Comparison of ENCODE assay signal across 17 cellular contexts in genomic region chr4:1879491-1879890, GRCh38. TPM values are rescaled to one million over a fixed set of nuclear protein-coding genes. Genes with fewer than 3 reads are reported as not detected.
DNase-seq lines count a peak whose midpoint lies in the region; ATAC-seq and TF ChIP-seq lines count a peak whose summit lies in the region.
"Had no signal": no experiment of that assay in that cellular context is flagged by ENCODE, and none has a peak within 500 bp of the region (broad histone marks: within the 10 kb centered on the region; RNA-seq: fewer than 3 reads in every experiment).

No MANE protein-coding gene starts in this region.

- H3K9ac ChIP-seq in endodermal cell (ENCODE audit: extremely low read depth, low read length, poor library complexity, severe bottlenecking): no peak overlapping the region
- no peak overlapping the region for H3K9ac ChIP-seq in subcutaneous abdominal adipose tissue (ENCODE audit: low read length in 5 of 5)

- intact Hi-C loops in activated CD8-positive, alpha-beta T cell treated with anti-CD3 and anti-CD28 coated beads for 36 hours (cut with micrococcal nuclease): no loop called here
- intact Hi-C loops in heart right ventricle (cut with DNase I): no loop called here

- H3K36me3 Mint-ChIP-seq in activated CD8-positive, alpha-beta T cell treated with anti-CD3 and anti-CD28 coated beads, Interleukin-2, amount 10 ng/mL, durations not matched to agents 7 days and 5 days (ENCODE audit: low read depth): peaks cover 54% of the 10 kb centered on the region
- peaks cover 41% of the 10 kb centered on the region for H3K36me3 Mint-ChIP-seq in activated CD8-positive, alpha-beta T cell treated with anti-CD3 and anti-CD28 coated beads for 36 hours (ENCODE audit: low read depth)
- H3K36me3 Mint-ChIP-seq in endodermal cell (ENCODE audit: low read depth): peaks cover 20% of the 10 kb centered on the region
- peaks cover 3 to 30% of the 10 kb centered on the region in 2 donors for H3K36me3 Mint-ChIP-seq in activated T-cell treated with anti-CD3 and anti-CD28 coated beads, Interleukin-2, amount 50 U/mL, for 72 hours (ENCODE audit: insufficient read depth in 2 of 2)

- POLR2A ChIA-PET in activated CD8-positive, alpha-beta T cell treated with anti-CD3 and anti-CD28 coated beads, Interleukin-2, amount 10 ng/mL, durations not matched to agents 7 days and 5 days (lab: Charles Lee): interaction anchor here (1.1 kb wide), 1 partner anchor 9 kb away, joined by 5 read pairs; no protein-coding TSS in a partner anchor
- POLR2A ChIA-PET in activated CD8-positive, alpha-beta T cell treated with anti-CD3 and anti-CD28 coated beads for 36 hours (lab: Charles Lee): no interaction called here

- DNase-seq in activated CD8-positive, alpha-beta T cell treated with anti-CD3 and anti-CD28 coated beads, Interleukin-2, amount 10 ng/mL, durations not matched to agents 7 days and 5 days: no peak
- DNase-seq in activated CD8-positive, alpha-beta T cell treated with anti-CD3 and anti-CD28 coated beads for 36 hours: no peak
- DNase-seq in OCI-M1 (lab: John Stamatoyannopoulos, UW) (peak; percentile 20), endodermal cell (no peak), heart right ventricle (no peak), NCI-H345 (lab: John Stamatoyannopoulos, UW) (no peak)
- DNase-seq in activated T-cell treated with anti-CD3 and anti-CD28 coated beads, Interleukin-2, amount 50 U/mL, for 72 hours: no peak
- DNase-seq: activated CD8-positive, alpha-beta memory T cell treated with anti-CD3 and anti-CD28 coated beads, Interleukin-2, amount 10 ng/mL, durations not matched to agents 7 days and 5 days; activated naive CD4-positive, alpha-beta T cell treated with anti-CD3 and anti-CD28 coated beads for 36 hours; body of pancreas; effector CD8-positive, alpha-beta T cell; NCI-H2029; NCI-H510A had no signal

- H3K27me3 ChIP-seq in endodermal cell (ENCODE audit: control insufficient read depth, insufficient read depth, low read length, poor library complexity, severe bottlenecking): no peaks in the 10 kb centered on the region
- H3K27me3 ChIP-seq in subcutaneous abdominal adipose tissue (ENCODE audit: control insufficient read depth in 5 of 5, insufficient read depth in 4 of 5, low read length in 5 of 5): no peaks in the 10 kb centered on the region
- H3K27me3 ChIP-seq in heart right ventricle: no peaks in the 10 kb centered on the region
- H3K27me3 ChIP-seq: body of pancreas had no signal

- no peak overlapping the region for H3K4me3 ChIP-seq in endodermal cell (ENCODE audit: low read length)
- H3K4me3 ChIP-seq in subcutaneous abdominal adipose tissue (ENCODE audit: low read depth in 1 of 5, low read length in 5 of 5): no peak overlapping the region
- H3K4me3 ChIP-seq in heart right ventricle: no peak overlapping the region
- H3K4me3 ChIP-seq: body of pancreas, SK-N-MC, smooth muscle cell had no signal

- H3K27me3 Mint-ChIP-seq in activated CD8-positive, alpha-beta T cell treated with anti-CD3 and anti-CD28 coated beads, Interleukin-2, amount 10 ng/mL, durations not matched to agents 7 days and 5 days (ENCODE audit: low read depth): no peaks in the 10 kb centered on the region
- H3K27me3 Mint-ChIP-seq in activated CD8-positive, alpha-beta T cell treated with anti-CD3 and anti-CD28 coated beads for 36 hours: no peaks in the 10 kb centered on the region
- no peaks in the 10 kb centered on the region for H3K27me3 Mint-ChIP-seq in endodermal cell (ENCODE audit: insufficient read depth)
- no peaks in the 10 kb centered on the region for H3K27me3 Mint-ChIP-seq in activated T-cell treated with anti-CD3 and anti-CD28 coated beads, Interleukin-2, amount 50 U/mL, for 72 hours (ENCODE audit: low read depth)
- H3K27me3 Mint-ChIP-seq: activated CD8-positive, alpha-beta memory T cell treated with anti-CD3 and anti-CD28 coated beads, Interleukin-2, amount 10 ng/mL, durations not matched to agents 7 days and 5 days; stimulated activated memory B cell treated with anti-CD40 and anti-IgM and Interleukin-4, amounts not matched to agents 10 μg/mL and 1 μg/mL and 100 μg/mL, for 72 hours had no signal

- no peak overlapping the region for H3K4me3 Mint-ChIP-seq in activated CD8-positive, alpha-beta T cell treated with anti-CD3 and anti-CD28 coated beads, Interleukin-2, amount 10 ng/mL, durations not matched to agents 7 days and 5 days
- H3K4me3 Mint-ChIP-seq in activated CD8-positive, alpha-beta T cell treated with anti-CD3 and anti-CD28 coated beads for 36 hours: no peak overlapping the region
- no peak overlapping the region for H3K4me3 Mint-ChIP-seq in endodermal cell
- H3K4me3 Mint-ChIP-seq in activated T-cell treated with anti-CD3 and anti-CD28 coated beads, Interleukin-2, amount 50 U/mL, for 72 hours: no peak overlapping the region
- H3K4me3 Mint-ChIP-seq: activated CD8-positive, alpha-beta memory T cell treated with anti-CD3 and anti-CD28 coated beads, Interleukin-2, amount 10 ng/mL, durations not matched to agents 7 days and 5 days; activated naive CD4-positive, alpha-beta T cell treated with anti-CD3 and anti-CD28 coated beads for 36 hours; stimulated activated memory B cell treated with anti-CD40 and anti-IgM and Interleukin-4, amounts not matched to agents 10 μg/mL and 1 μg/mL and 100 μg/mL, for 72 hours had no signal

- peaks cover 66% of the 10 kb centered on the region for H3K4me1 Mint-ChIP-seq in activated CD8-positive, alpha-beta T cell treated with anti-CD3 and anti-CD28 coated beads, Interleukin-2, amount 10 ng/mL, durations not matched to agents 7 days and 5 days (ENCODE audit: low read depth)
- H3K4me1 Mint-ChIP-seq in activated CD8-positive, alpha-beta T cell treated with anti-CD3 and anti-CD28 coated beads for 36 hours (ENCODE audit: low read depth): peaks cover 37% of the 10 kb centered on the region
- H3K4me1 Mint-ChIP-seq in endodermal cell: peaks cover 11% of the 10 kb centered on the region
- peaks cover 70% of the 10 kb centered on the region for H3K4me1 Mint-ChIP-seq in activated T-cell treated with anti-CD3 and anti-CD28 coated beads, Interleukin-2, amount 50 U/mL, for 72 hours (ENCODE audit: low read depth)

- peak overlapping the region; percentile 3 for H3K27ac Mint-ChIP-seq in activated CD8-positive, alpha-beta T cell treated with anti-CD3 and anti-CD28 coated beads, Interleukin-2, amount 10 ng/mL, durations not matched to agents 7 days and 5 days
- no peak overlapping the region for H3K27ac Mint-ChIP-seq in activated CD8-positive, alpha-beta T cell treated with anti-CD3 and anti-CD28 coated beads for 36 hours
- H3K27ac Mint-ChIP-seq in endodermal cell: no peak overlapping the region
- H3K27ac Mint-ChIP-seq in activated T-cell treated with anti-CD3 and anti-CD28 coated beads, Interleukin-2, amount 50 U/mL, for 72 hours: no peak overlapping the region
- H3K27ac Mint-ChIP-seq: activated naive CD4-positive, alpha-beta T cell treated with anti-CD3 and anti-CD28 coated beads for 36 hours; stimulated activated memory B cell treated with anti-CD40 and anti-IgM and Interleukin-4, amounts not matched to agents 10 μg/mL and 1 μg/mL and 100 μg/mL, for 72 hours had no signal

- no peaks in the 10 kb centered on the region for H3K9me3 ChIP-seq in endodermal cell (ENCODE audit: control insufficient read depth, low read length)
- no peaks in the 10 kb centered on the region for H3K9me3 ChIP-seq in subcutaneous abdominal adipose tissue (ENCODE audit: control insufficient read depth in 5 of 5, low read length in 5 of 5)
- H3K9me3 ChIP-seq in heart right ventricle: no peaks in the 10 kb centered on the region
- H3K9me3 ChIP-seq: body of pancreas had no signal

- no peaks in the 10 kb centered on the region for H3K9me3 Mint-ChIP-seq in activated CD8-positive, alpha-beta T cell treated with anti-CD3 and anti-CD28 coated beads, Interleukin-2, amount 10 ng/mL, durations not matched to agents 7 days and 5 days (ENCODE audit: insufficient read depth)
- no peaks in the 10 kb centered on the region for H3K9me3 Mint-ChIP-seq in activated CD8-positive, alpha-beta T cell treated with anti-CD3 and anti-CD28 coated beads for 36 hours
- no peaks in the 10 kb centered on the region for H3K9me3 Mint-ChIP-seq in endodermal cell
- no peaks in the 10 kb centered on the region for H3K9me3 Mint-ChIP-seq in activated T-cell treated with anti-CD3 and anti-CD28 coated beads, Interleukin-2, amount 50 U/mL, for 72 hours
- H3K9me3 Mint-ChIP-seq: activated naive CD4-positive, alpha-beta T cell treated with anti-CD3 and anti-CD28 coated beads for 36 hours; stimulated activated memory B cell treated with anti-CD40 and anti-IgM and Interleukin-4, amounts not matched to agents 10 μg/mL and 1 μg/mL and 100 μg/mL, for 72 hours had no signal

- CTCF ChIA-PET in activated CD8-positive, alpha-beta T cell treated with anti-CD3 and anti-CD28 coated beads, Interleukin-2, amount 10 ng/mL, durations not matched to agents 7 days and 5 days (lab: Charles Lee): no interaction called here
- CTCF ChIA-PET in activated CD8-positive, alpha-beta T cell treated with anti-CD3 and anti-CD28 coated beads for 36 hours (lab: Charles Lee): no interaction called here

- no peaks in the 10 kb centered on the region for H3K4me1 ChIP-seq in endodermal cell (ENCODE audit: control insufficient read depth, insufficient read depth, low read length)
- peaks cover 5 to 36% (median 27%) of the 10 kb centered on the region in 5 donors for H3K4me1 ChIP-seq in subcutaneous abdominal adipose tissue (ENCODE audit: control insufficient read depth in 5 of 5, insufficient read depth in 5 of 5, low read length in 5 of 5)
- peaks cover 0 to 25% (median 4%) of the 10 kb centered on the region in 9 donors for H3K4me1 ChIP-seq in heart right ventricle

- peak overlapping the region; percentile 21 for H3K27ac ChIP-seq in endodermal cell (ENCODE audit: low read depth, low read length)
- peak overlapping the region; percentile 28 for H3K27ac ChIP-seq in subcutaneous abdominal adipose tissue (ENCODE audit: low read depth, low read length)
- no peak overlapping the region for H3K27ac ChIP-seq in heart right ventricle
- H3K27ac ChIP-seq: body of pancreas, SK-N-MC had no signal

- no peak for TF ChIP-seq CTCF in activated CD8-positive, alpha-beta T cell treated with anti-CD3 and anti-CD28 coated beads for 36 hours (IDR thresholded peaks at IDR 0.05)
- TF ChIP-seq CTCF in endodermal cell (conservative IDR thresholded peaks at IDR 0.05) (no peak), heart right ventricle (IDR thresholded peaks at IDR 0.05) (no peak)

- 90 to 100% methylated on average over 2 to 4 of the region's 4 CpGs for WGBS in endodermal cell (ENCODE audit: insufficient coverage in 1 of 2, insufficient read length in 1 of 2), 2 experiments
- WGBS in heart right ventricle, 2 donors: 88 to 93% methylated on average over 4 of the region's 4 CpGs

- H3K36me3 ChIP-seq in endodermal cell (ENCODE audit: control insufficient read depth, insufficient read depth, low read length) (peaks cover 7% of the 10 kb centered on the region), subcutaneous abdominal adipose tissue (ENCODE audit: control insufficient read depth in 5 of 5, insufficient read depth in 5 of 5, low read length in 5 of 5) (no peaks in the 10 kb centered on the region), heart right ventricle (no peaks in the 10 kb centered on the region)

- ATAC-seq in activated CD8-positive, alpha-beta T cell treated with anti-CD3 and anti-CD28 coated beads, Interleukin-2, amount 10 ng/mL, durations not matched to agents 7 days and 5 days: no peak
- ATAC-seq in activated CD8-positive, alpha-beta T cell treated with anti-CD3 and anti-CD28 coated beads for 36 hours: no peak
- ATAC-seq in heart right ventricle: no peak
- no peak for ATAC-seq in activated T-cell treated with anti-CD3 and anti-CD28 coated beads, Interleukin-2, amount 50 U/mL, for 72 hours (replicated peaks in 1 of 2)
- ATAC-seq: activated CD8-positive, alpha-beta memory T cell treated with anti-CD3 and anti-CD28 coated beads, Interleukin-2, amount 10 ng/mL, durations not matched to agents 7 days and 5 days; body of pancreas; stimulated activated memory B cell treated with anti-CD40 and anti-IgM and Interleukin-4, amounts not matched to agents 10 μg/mL and 1 μg/mL and 100 μg/mL, for 72 hours had no signal

RNA-seq across cellular contexts. Expression of gene NSD2, which starts 8.3 kb away (rescaled TPM):
- 100 to 1,000 TPM; 287 to 290 TPM for total RNA-seq in activated CD8-positive, alpha-beta T cell treated with anti-CD3 and anti-CD28 coated beads, Interleukin-2, amount 10 ng/mL, durations not matched to agents 7 days and 5 days
- total RNA-seq in activated CD8-positive, alpha-beta T cell treated with anti-CD3 and anti-CD28 coated beads for 36 hours: 100 to 1,000 TPM; 219 TPM
- 100 to 1,000 TPM; 153 to 208 TPM for total RNA-seq in endodermal cell
- polyA plus RNA-seq in endodermal cell (2013, experiment 1 of 2): 137 TPM
- 132 TPM for polyA plus RNA-seq in endodermal cell (2013, experiment 2 of 2)
- total RNA-seq in heart right ventricle: 10 to 100 TPM; 32.3 to 64.4 (median 46.0) TPM
- 1 to 10 TPM; 7.7 to 9.9 TPM for polyA plus RNA-seq in heart right ventricle
- total RNA-seq in activated T-cell treated with anti-CD3 and anti-CD28 coated beads, Interleukin-2, amount 50 U/mL, for 72 hours: 100 to 1,000 TPM; 232 to 268 TPM

RNA-seq across cellular contexts. Expression of gene LETM1, which starts 23.5 kb away (rescaled TPM):
- total RNA-seq in activated CD8-positive, alpha-beta T cell treated with anti-CD3 and anti-CD28 coated beads, Interleukin-2, amount 10 ng/mL, durations not matched to agents 7 days and 5 days: 10 to 100 TPM; 56.6 to 58.9 TPM
- 10 to 100 TPM; 49.4 to 53.2 TPM for total RNA-seq in activated CD8-positive, alpha-beta T cell treated with anti-CD3 and anti-CD28 coated beads for 36 hours
- 10 to 100 TPM; 45.7 to 52.4 TPM for total RNA-seq in endodermal cell
- polyA plus RNA-seq in endodermal cell (2013, experiment 1 of 2): 22.3 TPM
- 22.7 TPM for polyA plus RNA-seq in endodermal cell (2013, experiment 2 of 2)
- total RNA-seq in heart right ventricle: 10 to 100 TPM; 35.3 to 53.1 (median 42.6) TPM
- polyA plus RNA-seq in heart right ventricle: 10 to 100 TPM; 23.4 to 23.8 TPM
- total RNA-seq in activated T-cell treated with anti-CD3 and anti-CD28 coated beads, Interleukin-2, amount 50 U/mL, for 72 hours: 10 to 100 TPM; 28.2 to 40.3 TPM

Comparison
In these comparisons a context has a peak if more than half of its experiments do, and no peak if none do; other contexts are left out.
1. H3K27ac ChIP-seq: peak in endodermal cell (single experiment) and subcutaneous abdominal adipose tissue (single experiment); none in heart right ventricle (0 of 10).